ENCODE assay signal across 6 cellular contexts in the genomic region with DNA sequence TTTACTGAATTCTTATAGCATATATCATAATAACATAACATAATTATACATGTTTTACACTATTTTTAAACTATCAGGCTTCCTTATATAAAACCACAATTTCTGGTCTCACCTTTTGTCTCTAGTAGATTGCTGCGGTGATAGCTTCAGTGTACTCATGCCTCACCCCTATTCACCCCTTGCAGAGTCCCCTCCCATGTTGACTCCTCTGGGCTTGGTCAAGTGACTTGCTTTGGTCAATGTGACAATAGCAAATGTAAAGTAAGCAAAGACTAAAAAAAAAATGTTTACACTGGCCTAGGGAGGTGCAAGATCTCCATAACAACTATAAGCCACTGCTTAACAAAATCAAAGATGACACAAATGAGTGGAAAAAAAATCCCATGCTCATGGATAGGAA.
"Had no signal": no experiment of that assay in that cellular context is flagged by ENCODE, and none has a peak within 500 bp of the region (broad histone marks: within the 10 kb centered on the region; RNA-seq: fewer than 3 reads in every experiment).

No MANE protein-coding gene starts in this region.

- H3K4me3 ChIP-seq: GM23338, K562 had no signal

- H3K27ac Mint-ChIP-seq: GM23338, H9 had no signal

- H3K4me3 Mint-ChIP-seq: GM23338, H9 had no signal

- ATAC-seq: GM23338, K562 had no signal

- DNase-seq: H9, HCEC 1CT, IMR-90, KG1 had no signal
